ENCODE assay signal across 20 cellular contexts in genomic region chr6:122068291-122068769, GRCh38.
DNase-seq lines count a peak whose midpoint lies in the region; ATAC-seq and TF ChIP-seq lines count a peak whose summit lies in the region.
"Had no signal": no experiment of that assay in that cellular context is flagged by ENCODE, and none has a peak within 500 bp of the region (broad histone marks: within the 10 kb centered on the region; RNA-seq: fewer than 3 reads in every experiment).

No MANE protein-coding gene starts in this region.

- peak; percentile 41 for ATAC-seq in esophagus mucosa
- ATAC-seq: lower lobe of right lung had no signal

- H2AFZ ChIP-seq in hepatocyte: no peak overlapping the region

- H3K4me1 ChIP-seq in hepatocyte (ENCODE audit: insufficient read depth): no peaks in the 10 kb centered on the region
- H3K4me1 ChIP-seq: BE2C, lower lobe of right lung, testis had no signal

- H3K79me2 ChIP-seq in hepatocyte: no peaks in the 10 kb centered on the region

- H3K36me3 ChIP-seq in hepatocyte (replicated peaks; ENCODE audit: insufficient read depth, low read depth): no peaks in the 10 kb centered on the region
- H3K36me3 ChIP-seq: BE2C, lower lobe of right lung had no signal

- no peaks in the 10 kb centered on the region for H4K20me1 ChIP-seq in hepatocyte (ENCODE audit: insufficient read depth, poor library complexity, severe bottlenecking)

- DNase-seq in NCI-H82 (lab: John Stamatoyannopoulos, UW) (peak; percentile 31), NCI-H82 treated with DMSO at 0.1 percent for 48 hours (lab: John Stamatoyannopoulos, UW; ENCODE audit: unreplicated experiment) (no peak), hepatocyte (ENCODE audit: low spot score) (no peak), stromal cell of bone marrow (ENCODE audit: low read depth) (peak; percentile 17), DMS79 treated with DMSO at 0.1 percent for 48 hours (lab: John Stamatoyannopoulos, UW) (no peak), SK-N-DZ (ENCODE audit: low spot score) (no peak), D341Med (ENCODE audit: low spot score) (no peak)
- DNase-seq: activated CD4-positive, alpha-beta T cell treated with anti-CD3 and anti-CD28 coated beads, Interleukin-2, amount 10 ng/mL, durations not matched to agents 24 days and 14 days; activated CD8-positive, alpha-beta memory T cell treated with anti-CD3 and anti-CD28 coated beads, Interleukin-2, amount 50 U/mL, for 48 hours; activated effector memory CD4-positive, alpha-beta T cell treated with anti-CD3 and anti-CD28 coated beads, Interleukin-2, amount 50 U/mL, for 16 hours; BE2C; Calu3; KG1; lower lobe of right lung; NCI-H2081; NCI-H510A; OCI-M1; testis had no signal

- no peak overlapping the region for H3K4me3 ChIP-seq in hepatocyte
- H3K4me3 ChIP-seq: lower lobe of right lung, testis had no signal

- H3K27me3 ChIP-seq in hepatocyte: no peaks in the 10 kb centered on the region
- H3K27me3 ChIP-seq: BE2C, testis had no signal

- H3K9me2 ChIP-seq in hepatocyte (replicated peaks; ENCODE audit: insufficient read depth): no peaks in the 10 kb centered on the region

- WGBS in hepatocyte (ENCODE audit: low lambda C conversion rate, missing lambda C conversion rate): 38% methylated on average over 3 of the region's 3 CpGs

- TF ChIP-seq CTCF in hepatocyte (IDR thresholded peaks at IDR 0.05; ENCODE audit: poor library complexity): no peak

- no peaks in the 10 kb centered on the region for H3K9me3 ChIP-seq in hepatocyte (ENCODE audit: low read depth)
- H3K9me3 ChIP-seq: BE2C, lower lobe of right lung, testis had no signal

- H3K27ac ChIP-seq in hepatocyte: peak overlapping the region; percentile 24
- H3K27ac ChIP-seq: 22Rv1, lower lobe of right lung, testis had no signal

- no peak overlapping the region for H3K4me2 ChIP-seq in hepatocyte

Comparison
In these comparisons a context has a peak if more than half of its experiments do, and no peak if none do; other contexts are left out.
1. DNase-seq: peak in NCI-H82 (single experiment) and stromal cell of bone marrow (single experiment); none in NCI-H82 treated with DMSO at 0.1 percent for 48 hours (single experiment), hepatocyte (single experiment), DMS79 treated with DMSO at 0.1 percent for 48 hours (single experiment), SK-N-DZ (single experiment) and D341Med (single experiment).